Comparison of ENCODE assay signal across 22 cellular contexts in the genomic region with DNA sequence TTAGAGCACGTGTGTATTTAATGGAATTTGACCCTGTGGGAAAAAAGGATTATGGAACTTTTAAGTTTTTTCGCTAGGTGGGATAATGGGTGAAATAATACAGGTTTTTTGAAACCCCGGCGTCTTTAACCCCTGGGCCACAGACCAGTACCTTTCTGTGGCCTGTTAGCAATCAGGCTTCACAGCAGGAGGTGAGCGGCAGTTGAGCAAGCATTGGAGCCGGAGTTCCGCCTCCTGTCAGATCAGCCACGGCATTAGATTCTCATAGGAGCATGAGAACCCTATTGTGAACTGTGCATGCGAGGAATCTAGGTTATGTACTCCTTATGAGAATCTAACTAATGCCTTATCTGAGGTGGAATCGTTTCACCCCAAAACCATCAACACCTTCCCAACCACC.
"Had no signal": no experiment of that assay in that cellular context is flagged by ENCODE, and none has a peak within 500 bp of the region (broad histone marks: within the 10 kb centered on the region; RNA-seq: fewer than 3 reads in every experiment).

No MANE protein-coding gene starts in this region.

- ATAC-seq: stimulated activated naive CD8-positive, alpha-beta T cell treated with anti-CD3 and anti-CD28 coated beads, Interleukin-15, Interleukin-2, amounts not matched to agents 100 U/mL and 50 U/mL, for 24 hours; upper lobe of right lung had no signal

- H3K4me3 Mint-ChIP-seq: activated B cell treated with CpG ODN at 0.5 μM for 24 hours; activated naive CD8-positive, alpha-beta T cell; activated T-cell treated with anti-CD3 and anti-CD28 coated beads, Interleukin-2, amount 50 U/mL, for 4 hours; mesothelial cell of epicardium; T-helper 1 cell treated with Interleukin-12 subunit alpha and Interleukin-12 subunit beta and Interleukin-4 antibody, amounts not matched to agents 30 μg/mL and 1 μg/mL, for 36 hours had no signal

- H3K27me3 ChIP-seq: breast epithelium, ovary, right atrium auricular region, upper lobe of right lung had no signal

- H3K4me1 ChIP-seq: breast epithelium had no signal

- H3K36me3 ChIP-seq: breast epithelium, ovary, prostate gland, right atrium auricular region had no signal

- H3K27me3 Mint-ChIP-seq: activated B cell treated with CpG ODN at 0.5 μM for 24 hours; activated naive CD8-positive, alpha-beta T cell; naive thymus-derived CD8-positive, alpha-beta T cell had no signal

- H3K27ac ChIP-seq: breast epithelium, left ventricle myocardium inferior, ovary, prostate gland, right atrium auricular region, upper lobe of right lung had no signal

- H3K4me3 ChIP-seq: breast epithelium, left ventricle myocardium inferior, ovary, prostate gland, right atrium auricular region, upper lobe of right lung had no signal

- DNase-seq: activated B cell treated with CpG ODN at 0.5 μM for 24 hours; activated CD4-positive, alpha-beta T cell treated with anti-CD3 and anti-CD28 coated beads for 4 hours; activated CD4-positive, alpha-beta T cell treated with anti-CD3 and anti-CD28 coated beads, Interleukin-2, amount 50 U/mL, for 48 hours; activated CD8-positive, alpha-beta memory T cell treated with anti-CD3 and anti-CD28 coated beads, Interleukin-2, amount 50 U/mL, for 48 hours; activated naive CD4-positive, alpha-beta T cell; activated T-cell treated with anti-CD3 and anti-CD28 coated beads, Interleukin-2, amount 50 U/mL, for 4 hours; erythroblast; foreskin fibroblast; left ventricle myocardium inferior; naive thymus-derived CD8-positive, alpha-beta T cell; ovary; stimulated activated CD4-positive, alpha-beta T cell treated with anti-CD3 and anti-CD28 coated beads, Interleukin-4, amount 100 ng/mL, for 4 hours; stimulated activated naive CD8-positive, alpha-beta T cell treated with anti-CD3 and anti-CD28 coated beads, Interleukin-15, Interleukin-2, amounts not matched to agents 100 U/mL and 50 U/mL, for 24 hours; T1000; upper lobe of right lung had no signal

- H3K9me3 ChIP-seq: breast epithelium, left ventricle myocardium inferior, ovary, prostate gland, right atrium auricular region, upper lobe of right lung had no signal

- H3K27ac Mint-ChIP-seq: activated B cell treated with CpG ODN at 0.5 μM for 24 hours; activated naive CD8-positive, alpha-beta T cell; activated T-helper 2 cell treated with anti-CD3 and anti-CD28 coated beads, Interferon-gamma antibody, Interleukin-2, Interleukin-4, amounts not matched to agents 10 μg/mL and 5 μg/mL and 100 μg/mL, durations not matched to agents 14 hours and 24 hours and 36 hours; mesothelial cell of epicardium; T-helper 1 cell treated with Interleukin-12 subunit alpha and Interleukin-12 subunit beta and Interleukin-4 antibody, amounts not matched to agents 30 μg/mL and 1 μg/mL, for 36 hours had no signal

- H3K9me3 Mint-ChIP-seq: activated B cell treated with CpG ODN at 0.5 μM for 24 hours; activated T-cell treated with anti-CD3 and anti-CD28 coated beads, Interleukin-2, amount 50 U/mL, for 4 hours; activated T-helper 2 cell treated with anti-CD3 and anti-CD28 coated beads, Interferon-gamma antibody, Interleukin-2, Interleukin-4, amounts not matched to agents 10 μg/mL and 5 μg/mL and 100 μg/mL, durations not matched to agents 14 hours and 24 hours and 36 hours; mesothelial cell of epicardium; naive thymus-derived CD8-positive, alpha-beta T cell; T-helper 1 cell treated with Interleukin-12 subunit alpha and Interleukin-12 subunit beta and Interleukin-4 antibody, amounts not matched to agents 30 μg/mL and 1 μg/mL, for 36 hours had no signal
